1 cellular context compared by ENCODE assay signal in the genomic region with DNA sequence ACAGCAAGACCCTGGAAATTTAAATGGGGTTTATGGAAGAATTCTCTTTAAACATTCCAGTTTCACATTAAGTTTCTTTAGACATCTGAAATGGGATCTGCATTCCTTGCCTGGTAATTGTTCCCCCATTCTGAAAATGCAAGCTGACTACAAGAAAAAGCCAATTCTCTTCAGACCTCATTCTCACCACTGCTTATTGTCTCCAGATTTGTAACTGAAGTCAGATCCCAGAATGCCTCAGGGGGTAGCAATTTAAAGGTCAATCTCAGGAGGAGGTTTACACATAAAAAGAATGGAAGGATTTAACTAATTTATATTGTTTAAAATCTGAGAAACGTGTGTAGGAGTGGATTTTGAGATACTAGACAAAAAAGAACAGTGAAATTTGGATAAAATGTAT.
TF ChIP-seq lines count a peak whose summit lies in the region.

No MANE protein-coding gene starts in this region.

TF ChIP-seq in WTC11, 78 proteins besides CTCF, POLR2A, EP300 and RAD21 (continued from another document):
- TF ChIP-seq, protein P1, sequence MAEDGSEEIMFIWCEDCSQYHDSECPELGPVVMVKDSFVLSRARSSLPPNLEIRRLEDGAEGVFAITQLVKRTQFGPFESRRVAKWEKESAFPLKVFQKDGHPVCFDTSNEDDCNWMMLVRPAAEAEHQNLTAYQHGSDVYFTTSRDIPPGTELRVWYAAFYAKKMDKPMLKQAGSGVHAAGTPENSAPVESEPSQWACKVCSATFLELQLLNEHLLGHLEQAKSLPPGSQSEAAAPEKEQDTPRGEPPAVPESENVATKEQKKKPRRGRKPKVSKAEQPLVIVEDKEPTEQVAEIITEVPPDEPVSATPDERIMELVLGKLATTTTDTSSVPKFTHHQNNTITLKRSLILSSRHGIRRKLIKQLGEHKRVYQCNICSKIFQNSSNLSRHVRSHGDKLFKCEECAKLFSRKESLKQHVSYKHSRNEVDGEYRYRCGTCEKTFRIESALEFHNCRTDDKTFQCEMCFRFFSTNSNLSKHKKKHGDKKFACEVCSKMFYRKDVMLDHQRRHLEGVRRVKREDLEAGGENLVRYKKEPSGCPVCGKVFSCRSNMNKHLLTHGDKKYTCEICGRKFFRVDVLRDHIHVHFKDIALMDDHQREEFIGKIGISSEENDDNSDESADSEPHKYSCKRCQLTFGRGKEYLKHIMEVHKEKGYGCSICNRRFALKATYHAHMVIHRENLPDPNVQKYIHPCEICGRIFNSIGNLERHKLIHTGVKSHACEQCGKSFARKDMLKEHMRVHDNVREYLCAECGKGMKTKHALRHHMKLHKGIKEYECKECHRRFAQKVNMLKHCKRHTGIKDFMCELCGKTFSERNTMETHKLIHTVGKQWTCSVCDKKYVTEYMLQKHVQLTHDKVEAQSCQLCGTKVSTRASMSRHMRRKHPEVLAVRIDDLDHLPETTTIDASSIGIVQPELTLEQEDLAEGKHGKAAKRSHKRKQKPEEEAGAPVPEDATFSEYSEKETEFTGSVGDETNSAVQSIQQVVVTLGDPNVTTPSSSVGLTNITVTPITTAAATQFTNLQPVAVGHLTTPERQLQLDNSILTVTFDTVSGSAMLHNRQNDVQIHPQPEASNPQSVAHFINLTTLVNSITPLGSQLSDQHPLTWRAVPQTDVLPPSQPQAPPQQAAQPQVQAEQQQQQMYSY (CRISPR knock-in tag; IDR thresholded peaks at IDR 0.05), result no peak
- no peak for TF ChIP-seq JAZF1 (CRISPR knock-in tag; IDR thresholded peaks at IDR 0.05)
- TF ChIP-seq GTF2I (CRISPR knock-in tag; conservative IDR thresholded peaks at IDR 0.05), result no peak
- TF ChIP-seq, protein P2, sequence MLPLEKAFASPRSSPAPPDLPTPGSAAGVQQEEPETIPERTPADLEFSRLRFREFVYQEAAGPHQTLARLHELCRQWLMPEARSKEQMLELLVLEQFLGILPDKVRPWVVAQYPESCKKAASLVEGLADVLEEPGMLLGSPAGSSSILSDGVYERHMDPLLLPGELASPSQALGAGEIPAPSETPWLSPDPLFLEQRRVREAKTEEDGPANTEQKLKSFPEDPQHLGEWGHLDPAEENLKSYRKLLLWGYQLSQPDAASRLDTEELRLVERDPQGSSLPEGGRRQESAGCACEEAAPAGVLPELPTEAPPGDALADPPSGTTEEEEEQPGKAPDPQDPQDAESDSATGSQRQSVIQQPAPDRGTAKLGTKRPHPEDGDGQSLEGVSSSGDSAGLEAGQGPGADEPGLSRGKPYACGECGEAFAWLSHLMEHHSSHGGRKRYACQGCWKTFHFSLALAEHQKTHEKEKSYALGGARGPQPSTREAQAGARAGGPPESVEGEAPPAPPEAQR (CRISPR knock-in tag; IDR thresholded peaks at IDR 0.05), result no peak
- TF ChIP-seq FOXP1 (CRISPR knock-in tag; IDR thresholded peaks at IDR 0.05; ENCODE audit: borderline replicate concordance), result no peak
